Comparison of ENCODE assay signal across 23 cellular contexts in genomic region chr2:19122220-19122619, GRCh38.
"Had no signal": no experiment of that assay in that cellular context is flagged by ENCODE, and none has a peak within 500 bp of the region (broad histone marks: within the 10 kb centered on the region; RNA-seq: fewer than 3 reads in every experiment).

No MANE protein-coding gene starts in this region.

- ATAC-seq: activated CD8-positive, alpha-beta T cell treated with anti-CD3 and anti-CD28 coated beads for 36 hours; activated T-cell treated with anti-CD3 and anti-CD28 coated beads, Interleukin-2, amount 50 U/mL, for 72 hours; T-cell had no signal

- H3K27ac Mint-ChIP-seq: activated CD8-positive, alpha-beta T cell treated with anti-CD3 and anti-CD28 coated beads for 36 hours; activated naive CD8-positive, alpha-beta T cell treated with anti-CD3 and anti-CD28 coated beads, Interleukin-2, amount 10 ng/mL, durations not matched to agents 7 days and 5 days; activated T-cell treated with anti-CD3 and anti-CD28 coated beads, Interleukin-2, amount 50 U/mL, for 72 hours; activated T-helper 2 cell treated with anti-CD3 and anti-CD28 coated beads, Interferon-gamma antibody, Interleukin-2, Interleukin-4, amounts not matched to agents 10 μg/mL and 5 μg/mL and 100 μg/mL, durations not matched to agents 14 hours and 24 hours and 36 hours; T-cell had no signal

- H3K27ac ChIP-seq: adrenal gland, VCaP had no signal

- DNase-seq: activated CD4-positive, alpha-beta T cell treated with anti-CD3 and anti-CD28 coated beads for 4 hours; activated CD8-positive, alpha-beta memory T cell treated with anti-CD3 and anti-CD28 coated beads, Interleukin-2, amount 50 U/mL, for 4 hours; activated CD8-positive, alpha-beta T cell treated with anti-CD3 and anti-CD28 coated beads for 36 hours; activated naive CD4-positive, alpha-beta T cell treated with anti-CD3 and anti-CD28 coated beads, Interleukin-2, amount 50 U/mL, for 16 hours; activated naive CD8-positive, alpha-beta T cell treated with anti-CD3 and anti-CD28 coated beads, Interleukin-2, amount 10 ng/mL, durations not matched to agents 7 days and 5 days; activated T-cell treated with anti-CD3 and anti-CD28 coated beads, Interleukin-2, amount 50 U/mL, for 72 hours; adrenal gland; anterior cingulate cortex; caudate nucleus; MM.1S; NCI-H1105; NCI-H1436; NCI-H1694 treated with DMSO at 0.1 percent for 48 hours; NCI-H2029 treated with DMSO at 0.1 percent for 48 hours; NCI-H345; NCI-H510A; NCI-H526 treated with DMSO at 0.1 percent for 48 hours; NCI-H82; SIG-M5; T-cell; T-helper 2 cell had no signal

- H3K4me1 ChIP-seq: adrenal gland had no signal

- H3K27me3 Mint-ChIP-seq: activated CD8-positive, alpha-beta T cell treated with anti-CD3 and anti-CD28 coated beads for 36 hours; activated naive CD8-positive, alpha-beta T cell treated with anti-CD3 and anti-CD28 coated beads, Interleukin-2, amount 10 ng/mL, durations not matched to agents 7 days and 5 days had no signal

- H3K27me3 ChIP-seq: adrenal gland had no signal

- H3K9me3 ChIP-seq: adrenal gland had no signal

- H3K4me3 Mint-ChIP-seq: activated CD8-positive, alpha-beta T cell treated with anti-CD3 and anti-CD28 coated beads for 36 hours; activated naive CD8-positive, alpha-beta T cell treated with anti-CD3 and anti-CD28 coated beads, Interleukin-2, amount 10 ng/mL, durations not matched to agents 7 days and 5 days; activated T-cell treated with anti-CD3 and anti-CD28 coated beads, Interleukin-2, amount 50 U/mL, for 72 hours; T-cell had no signal

- H3K9me3 Mint-ChIP-seq: activated CD8-positive, alpha-beta T cell treated with anti-CD3 and anti-CD28 coated beads for 36 hours; activated naive CD8-positive, alpha-beta T cell treated with anti-CD3 and anti-CD28 coated beads, Interleukin-2, amount 10 ng/mL, durations not matched to agents 7 days and 5 days; activated T-helper 2 cell treated with anti-CD3 and anti-CD28 coated beads, Interferon-gamma antibody, Interleukin-2, Interleukin-4, amounts not matched to agents 10 μg/mL and 5 μg/mL and 100 μg/mL, durations not matched to agents 14 hours and 24 hours and 36 hours had no signal

- H3K36me3 Mint-ChIP-seq: activated naive CD8-positive, alpha-beta T cell treated with anti-CD3 and anti-CD28 coated beads, Interleukin-2, amount 10 ng/mL, durations not matched to agents 7 days and 5 days; T-cell had no signal

- H3K4me1 Mint-ChIP-seq: activated naive CD8-positive, alpha-beta T cell treated with anti-CD3 and anti-CD28 coated beads, Interleukin-2, amount 10 ng/mL, durations not matched to agents 7 days and 5 days; T-cell had no signal

- H3K4me3 ChIP-seq: adrenal gland had no signal

- H3K36me3 ChIP-seq: adrenal gland had no signal
